In genomic region chr18:10194592-10194991, GRCh38 we compare ENCODE assay signal across 19 cellular contexts.
DNase-seq lines count a peak whose midpoint lies in the region; ATAC-seq and TF ChIP-seq lines count a peak whose summit lies in the region.
"Had no signal": no experiment of that assay in that cellular context is flagged by ENCODE, and none has a peak within 500 bp of the region (broad histone marks: within the 10 kb centered on the region; RNA-seq: fewer than 3 reads in every experiment).

No MANE protein-coding gene starts in this region.

- peak; percentile 5 for DNase-seq in EL
- peak; percentile 35 for DNase-seq in HT-29 (ENCODE audit: low spot score)
- peak; percentile 30 for DNase-seq in WERI-Rb-1
- DNase-seq in iPS-NIHi11 (ENCODE audit: low spot score) = peak; percentile 24
- no peak for DNase-seq in UCSD-AML1 (lab: John Stamatoyannopoulos, UW; ENCODE audit: unreplicated experiment)
- no peak for DNase-seq in COLO829 (ENCODE audit: low spot score)
- DNase-seq: activated CD4-positive, CD25-positive, alpha-beta regulatory T cell; activated CD8-positive, alpha-beta memory T cell treated with anti-CD3 and anti-CD28 coated beads for 24 hours; HFFc6; left colon; NCI-H1436 treated with DMSO at 0.1 percent for 48 hours; NCI-H226; SHP77 treated with DMSO at 0.1 percent for 48 hours; stimulated activated naive B cell treated with anti-CD40 and anti-IgM and Interleukin-4, amounts not matched to agents 10 μg/mL and 1 μg/mL and 100 μg/mL, for 72 hours; T-helper 2 cell had no signal

- peak; percentile 41; the same call in 1 of the 2 replicates for TF ChIP-seq CTCF in WERI-Rb-1 (IDR thresholded peaks at IDR 0.05; ENCODE audit: low read depth, low read length)

- no peaks in the 10 kb centered on the region for H3K9me3 ChIP-seq in WERI-Rb-1 (ENCODE audit: severe bottlenecking)
- H3K9me3 ChIP-seq: gastroesophageal sphincter had no signal

- no peak for ATAC-seq in HG03095 (IDR thresholded peaks at IDR 0.05; ENCODE audit: unreplicated experiment)
- ATAC-seq: gastroesophageal sphincter; left colon; stimulated activated naive B cell treated with anti-CD40 and anti-IgM and Interleukin-4, amounts not matched to agents 10 μg/mL and 1 μg/mL and 100 μg/mL, for 72 hours had no signal

- H3K27ac ChIP-seq in WERI-Rb-1 = no peak overlapping the region
- H3K27ac ChIP-seq: BLaER1 treated with 17β-estradiol and CSF1 and Interleukin-3, amounts not matched to agents 10 nM and 100 nM; coronary artery; gastroesophageal sphincter had no signal

- no peaks in the 10 kb centered on the region for H3K27me3 ChIP-seq in WERI-Rb-1 (ENCODE audit: insufficient read depth, low read depth, severe bottlenecking)
- H3K27me3 ChIP-seq: BLaER1 treated with 17β-estradiol and CSF1 and Interleukin-3, amounts not matched to agents 10 nM and 100 nM; gastroesophageal sphincter had no signal

- H3K36me3 ChIP-seq in WERI-Rb-1 = no peaks in the 10 kb centered on the region
- H3K36me3 ChIP-seq: BLaER1 treated with 17β-estradiol and CSF1 and Interleukin-3, amounts not matched to agents 10 nM and 100 nM; gastroesophageal sphincter had no signal

- H3K4me3 ChIP-seq in WERI-Rb-1 (ENCODE audit: low read depth, low read length) = no peak overlapping the region
- H3K4me3 ChIP-seq: BLaER1 treated with 17β-estradiol and CSF1 and Interleukin-3, amounts not matched to agents 10 nM and 100 nM; coronary artery; gastroesophageal sphincter had no signal

Comparison
In these comparisons a context has a peak if more than half of its experiments do, and no peak if none do; other contexts are left out.
1. DNase-seq: peak in EL (single experiment), HT-29 (single experiment), WERI-Rb-1 (single experiment) and iPS-NIHi11 (single experiment); none in UCSD-AML1 (single experiment) and COLO829 (single experiment).